Comparison of ENCODE assay signal across 8 cellular contexts in the genomic region with DNA sequence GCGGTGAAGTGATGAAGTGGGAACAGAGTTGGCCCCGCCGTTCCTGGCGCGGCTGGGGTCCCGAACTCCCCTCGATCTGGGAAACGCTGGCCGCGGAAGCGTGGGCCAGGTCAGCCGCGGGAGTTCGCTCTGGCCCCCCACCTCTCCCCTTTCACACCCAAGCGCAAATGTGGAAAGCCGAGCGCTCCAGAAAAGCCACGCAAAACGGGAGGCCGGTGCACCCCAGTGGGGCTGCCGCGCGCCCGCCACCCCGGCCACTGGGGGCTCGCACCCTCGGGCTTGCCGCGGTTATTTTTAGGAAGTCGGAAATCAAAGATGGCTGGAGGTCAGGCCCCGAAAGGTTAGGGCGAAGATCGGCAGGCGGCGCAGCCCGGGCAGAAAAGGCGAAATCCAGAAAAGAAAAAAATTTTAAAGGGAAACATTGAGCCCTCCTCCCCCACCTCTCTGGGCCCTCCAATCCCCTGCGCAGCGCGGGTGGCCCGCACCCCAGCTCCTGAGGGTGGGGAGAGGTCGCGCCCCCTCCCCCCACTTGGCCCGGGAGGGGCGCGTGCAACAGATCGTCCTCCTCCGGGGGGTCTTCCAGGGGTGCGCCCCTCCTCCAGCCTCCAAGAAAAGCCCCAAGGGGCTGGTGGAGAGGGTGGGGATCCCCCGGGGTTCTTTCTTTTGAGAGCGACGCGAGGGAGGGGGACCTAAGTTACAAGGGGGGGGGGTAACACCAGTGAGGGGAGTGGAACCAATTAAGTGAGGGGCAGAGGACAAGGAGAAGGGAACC. TPM values are rescaled to one million over a fixed set of nuclear protein-coding genes. Genes with fewer than 3 reads are reported as not detected.
DNase-seq lines count a peak whose midpoint lies in the region; ATAC-seq lines count a peak whose summit lies in the region.

No MANE protein-coding gene starts in this region.

- peak overlapping the region; percentile 95 for H2BK120ac ChIP-seq in mesenchymal stem cell (ENCODE audit: low read depth, low read length)

- peak overlapping the region in 1 of 2 experiments; percentile 57 for H3K23ac ChIP-seq in mesenchymal stem cell (ENCODE audit: low read length in 2 of 2)

- H2BK15ac ChIP-seq in mesenchymal stem cell (ENCODE audit: low read depth, poor library complexity, severe bottlenecking): peak overlapping the region; percentile 60

- H2AK5ac ChIP-seq in mesenchymal stem cell (ENCODE audit: low read length, severe bottlenecking): no peak overlapping the region

- no peaks in the 10 kb centered on the region for H3K79me1 ChIP-seq in mesenchymal stem cell (replicated peaks; ENCODE audit: low read length, poor library complexity, severe bottlenecking)

- peak overlapping the region; percentile 81 to 94 for H3K4ac ChIP-seq in mesenchymal stem cell (ENCODE audit: low read depth in 1 of 2, low read length in 2 of 2)

- H3K18ac ChIP-seq in mesenchymal stem cell (ENCODE audit: low read depth in 1 of 2, low read length in 2 of 2): peak overlapping the region; percentile 93 to 95

- H3K4me3 ChIP-seq in mesenchymal stem cell (ENCODE audit: insufficient read depth in 1 of 2, low read depth in 1 of 2, low read length in 2 of 2): peak overlapping the region; percentile 60 to 82

- WGBS in mesenchymal stem cell: under 1% methylated on average over 28 of the region's 53 CpGs

- DNase-seq in Right ventricle myocardium inferior (ENCODE audit: missing footprints): no peak
- DNase-seq in cardiac septum (ENCODE audit: low spot score): no peak
- DNase-seq in cerebellar cortex (ENCODE audit: low spot score): peak; percentile 53
- DNase-seq in mesenchymal stem cell: peak; percentile 39
- DNase-seq in cerebellum (ENCODE audit: low spot score): no peak
- no peak for DNase-seq in posterior vena cava (ENCODE audit: low spot score)
- no peak for DNase-seq in RPMI8226

- H2BK12ac ChIP-seq in mesenchymal stem cell (ENCODE audit: low read length in 2 of 2): peak overlapping the region; percentile 45 to 50

- peak overlapping the region; percentile 80 for H3K9ac ChIP-seq in mesenchymal stem cell (ENCODE audit: low read length)

- H3K27me3 ChIP-seq in mesenchymal stem cell (ENCODE audit: control insufficient read depth in 1 of 2, insufficient read depth in 1 of 2, low read length in 2 of 2): peaks cover 34 to 45% of the 10 kb centered on the region in 2 experiments

- no peaks in the 10 kb centered on the region for H3K36me3 ChIP-seq in mesenchymal stem cell (ENCODE audit: control insufficient read depth in 1 of 2, insufficient read depth in 2 of 2, low read depth in 1 of 2, low read length in 2 of 2)

- peak overlapping the region; percentile 65 to 74 for H3K14ac ChIP-seq in mesenchymal stem cell (ENCODE audit: low read length in 2 of 2)

- peaks cover 24% of the 10 kb centered on the region for H3K4me1 ChIP-seq in mesenchymal stem cell (ENCODE audit: control insufficient read depth, insufficient read depth, low read depth, low read length)

- H2BK5ac ChIP-seq in mesenchymal stem cell (ENCODE audit: low read depth, low read length, poor library complexity, severe bottlenecking): no peak overlapping the region

- peak overlapping the region; percentile 90 for H4K91ac ChIP-seq in mesenchymal stem cell (ENCODE audit: low read length)

- H3K27ac ChIP-seq in mesenchymal stem cell (ENCODE audit: low read length, poor library complexity, severe bottlenecking): no peak overlapping the region

- no peaks in the 10 kb centered on the region for H3K9me3 ChIP-seq in mesenchymal stem cell (ENCODE audit: control insufficient read depth, low read length)

- intact Hi-C loops in Right ventricle myocardium inferior (cut with DNase I): no loop called here
- intact Hi-C loops in cardiac septum (cut with DNase I): loop anchor here (5.0 kb wide), 1 partner anchor 281 kb away; no protein-coding TSS in a partner anchor
- intact Hi-C loops in posterior vena cava (cut with DNase I): no loop called here

- H4K8ac ChIP-seq in mesenchymal stem cell (ENCODE audit: low read length): peak overlapping the region; percentile 64

- ATAC-seq in Right ventricle myocardium inferior (peak; percentile 10), GM18870 (IDR thresholded peaks at IDR 0.05; ENCODE audit: unreplicated experiment) (no peak)

- H3K4me2 ChIP-seq in mesenchymal stem cell (ENCODE audit: low read length, poor library complexity, severe bottlenecking): peak overlapping the region; percentile 80

- peak overlapping the region; percentile 81 for H2AFZ ChIP-seq in mesenchymal stem cell (ENCODE audit: low read depth, low read length)

RNA-seq across cellular contexts. Expression of gene SALL4, which starts 0.9 kb away (rescaled TPM):
- total RNA-seq in Right ventricle myocardium inferior (0.19 TPM), cardiac septum (0.08 TPM), cerebellum (2.3 TPM), posterior vena cava (under 1 TPM in 1 of 2 donors, not detected in 1; 0.19 TPM)
- polyA plus RNA-seq in mesenchymal stem cell (2013, experiment 1 of 2): 3.1 TPM
- 3.9 TPM for polyA plus RNA-seq in mesenchymal stem cell (2013, experiment 2 of 2)

RNA-seq across cellular contexts. Expression of gene ATP9A, which starts 33.2 kb away (rescaled TPM):
- total RNA-seq in Right ventricle myocardium inferior: 21.2 TPM
- 25.4 TPM for total RNA-seq in cardiac septum
- 17.9 TPM for polyA plus RNA-seq in mesenchymal stem cell (2013, experiment 1 of 2)
- 17.4 TPM for polyA plus RNA-seq in mesenchymal stem cell (2013, experiment 2 of 2)
- total RNA-seq in cerebellum: 194 TPM
- total RNA-seq in posterior vena cava: 10 to 100 TPM; 36.6 to 61.2 TPM

Comparison
In these comparisons a context has a peak if more than half of its experiments do, and no peak if none do; other contexts are left out.
1. DNase-seq: peak in cerebellar cortex (single experiment) and mesenchymal stem cell (single experiment); none in Right ventricle myocardium inferior (single experiment), cardiac septum (single experiment), cerebellum (single experiment), posterior vena cava (single experiment) and RPMI8226 (single experiment).